Comparison of ENCODE assay signal across 10 cellular contexts in genomic region chrX:52765983-52766382, GRCh38. TPM values are rescaled to one million over a fixed set of nuclear protein-coding genes. Genes with fewer than 3 reads are reported as not detected.
"Had no signal": no experiment of that assay in that cellular context is flagged by ENCODE, and none has a peak within 500 bp of the region (broad histone marks: within the 10 kb centered on the region; RNA-seq: fewer than 3 reads in every experiment).

No MANE protein-coding gene starts in this region.

RNA-seq across cellular contexts. Expression of gene SSX2B, which starts 14.9 kb away (rescaled TPM):
- total RNA-seq: OCI-LY7, PC-3, PC-9, Peyer's patch, Right ventricle myocardium inferior, Right ventricle myocardium superior, SJCRH30, SJSA1, SK-MEL-5 had no signal

RNA-seq across cellular contexts. Expression of gene SPANXN5, which starts 31.2 kb away (rescaled TPM):
- total RNA-seq: OCI-LY7, PC-3, PC-9, Peyer's patch, Right ventricle myocardium inferior, Right ventricle myocardium superior, RPMI7951, SJCRH30, SJSA1, SK-MEL-5 had no signal

RNA-seq across cellular contexts. Expression of gene XAGE5, which starts 45.1 kb away (rescaled TPM):
- total RNA-seq: OCI-LY7, PC-3, PC-9, Peyer's patch, Right ventricle myocardium inferior, Right ventricle myocardium superior, RPMI7951, SJCRH30, SJSA1, SK-MEL-5 had no signal

RNA-seq across cellular contexts. Expression of gene SSX2, which starts 59.0 kb away (rescaled TPM):
- total RNA-seq: OCI-LY7, PC-3, Peyer's patch, Right ventricle myocardium inferior, Right ventricle myocardium superior, RPMI7951, SJCRH30, SJSA1, SK-MEL-5 had no signal
